Comparison of ENCODE assay signal across 8 cellular contexts in the genomic region with DNA sequence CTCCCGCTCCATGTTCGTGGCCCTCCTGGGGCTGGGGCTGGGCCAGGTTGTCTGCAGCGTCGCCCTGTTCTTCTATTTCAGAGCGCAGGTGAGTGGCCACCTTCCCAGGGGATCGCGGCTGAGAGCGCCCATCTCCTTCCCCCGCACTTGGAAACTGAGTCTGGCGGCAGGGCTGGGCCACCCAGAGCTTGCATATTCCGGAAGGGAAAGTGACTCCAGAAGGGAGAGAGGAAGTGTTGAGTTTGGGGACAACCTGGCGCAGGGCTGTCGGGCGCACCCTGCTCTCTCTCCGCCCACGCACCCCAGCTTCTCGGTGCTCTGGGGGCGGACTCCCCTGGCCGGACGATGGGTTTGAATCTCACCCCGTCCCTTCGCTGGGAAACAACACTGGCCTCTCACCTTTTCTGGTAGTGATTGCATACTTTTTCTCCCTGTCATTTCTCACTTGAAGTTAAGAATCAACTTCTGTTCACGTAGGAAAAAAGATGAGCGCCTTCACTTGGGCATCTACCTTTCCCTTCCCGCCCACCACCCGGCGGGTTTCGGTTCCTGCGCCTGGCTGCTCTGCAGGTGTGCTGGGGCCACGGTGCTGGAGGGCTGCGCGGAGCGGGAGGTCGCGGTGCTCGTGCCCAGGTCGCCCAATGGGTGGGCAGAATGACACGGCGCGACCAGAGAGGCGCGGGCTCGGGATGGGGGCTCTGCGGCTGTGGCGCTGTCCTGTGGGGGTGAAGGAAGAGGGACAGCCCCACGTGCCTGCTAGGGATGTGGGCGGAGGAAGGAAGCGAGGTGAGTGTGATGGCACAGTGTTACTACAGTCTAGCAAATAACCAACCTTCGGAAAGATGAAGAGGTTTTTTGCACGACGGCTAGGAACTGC. TPM values are rescaled to one million over a fixed set of nuclear protein-coding genes. Genes with fewer than 3 reads are reported as not detected.
DNase-seq lines count a peak whose midpoint lies in the region; ATAC-seq and TF ChIP-seq lines count a peak whose summit lies in the region.

No MANE protein-coding gene starts in this region.

- in situ Hi-C loops in IMR-90 (cut with MboI; ENCODE audit: low sequenced_read_pairs): loop anchor here (25.0 kb wide), 1 partner anchor 1213 kb away; a partner anchor contains a TSS

- no TSS peak for BruUV-seq in IMR-90 (replicated peaks; lab: Mats Ljungman, UMichigan)

- no peak for TF ChIP-seq CTCF in CD4-positive, alpha-beta T cell (IDR thresholded peaks at IDR 0.05)
- no peak for TF ChIP-seq CTCF in IMR-90 (conservative IDR thresholded peaks at IDR 0.05; ENCODE audit: low read depth, low read length)
- no peak for TF ChIP-seq CTCF in liver (IDR thresholded peaks at IDR 0.05; ENCODE audit: low read depth, low read length, missing input control)

- H4K20me1 ChIP-seq in IMR-90 (ENCODE audit: insufficient read depth, low read length): no peaks in the 10 kb centered on the region

- TF ChIP-seq RAD21 in IMR-90 (IDR thresholded peaks at IDR 0.05; ENCODE audit: low read length) (no peak), liver (IDR thresholded peaks at IDR 0.05) (no peak)

- no peaks in the 10 kb centered on the region for H3K79me1 ChIP-seq in IMR-90 (ENCODE audit: low read depth in 1 of 2, low read length in 2 of 2)

- H2BK15ac ChIP-seq in IMR-90 (ENCODE audit: low read depth, low read length): no peak overlapping the region

- CTCF ChIA-PET in CD4-positive, alpha-beta T cell (lab: Charles Lee): no interaction called here
- CTCF ChIA-PET in IMR-90 (lab: Yijun Ruan, JAX): no interaction called here
- CTCF ChIA-PET in activated naive CD4-positive, alpha-beta T cell treated with anti-CD3 and anti-CD28 coated beads, Interleukin-2, amount 10 ng/mL, durations not matched to agents 7 days and 5 days (lab: Charles Lee): no interaction called here

- H3K9ac ChIP-seq in IMR-90 (ENCODE audit: low read depth, low read length) (no peak overlapping the region), liver (ENCODE audit: low read depth in 1 of 2, low read length in 2 of 2) (peak overlapping the region in 1 of 2 donors; percentile 42)

- ATAC-seq in CD4-positive, alpha-beta T cell (ENCODE audit: poor library complexity): peak; percentile 67
- ATAC-seq in GM19463 (IDR thresholded peaks at IDR 0.05; ENCODE audit: unreplicated experiment) (peak; percentile 59), IMR-90 (ENCODE audit: low read depth) (no peak)

- H3K36me3 ChIP-seq in IMR-90 (ENCODE audit: control insufficient read depth, insufficient read depth, low read length): no peaks in the 10 kb centered on the region
- no peaks in the 10 kb centered on the region for H3K36me3 ChIP-seq in liver (ENCODE audit: control insufficient read depth in 4 of 4, insufficient read depth in 3 of 4, low read depth in 1 of 4, low read length in 3 of 4)
- H3K36me3 ChIP-seq in SJCRH30: no peaks in the 10 kb centered on the region

- no peak overlapping the region for H2AK9ac ChIP-seq in IMR-90 (replicated peaks; ENCODE audit: low read depth, low read length, poor library complexity)

- H2BK20ac ChIP-seq in IMR-90 (ENCODE audit: low read depth, low read length): no peak overlapping the region

- no peak overlapping the region for H3K4me2 ChIP-seq in IMR-90 (ENCODE audit: low read depth, low read length)

- H3K4me1 Mint-ChIP-seq in CD4-positive, alpha-beta T cell (ENCODE audit: low read depth): peaks cover 33% of the 10 kb centered on the region
- H3K4me1 Mint-ChIP-seq in activated naive CD4-positive, alpha-beta T cell treated with anti-CD3 and anti-CD28 coated beads, Interleukin-2, amount 10 ng/mL, durations not matched to agents 7 days and 5 days: peaks cover 17% of the 10 kb centered on the region

- H3K4me1 ChIP-seq in IMR-90 (ENCODE audit: control insufficient read depth, insufficient read depth, low read length) (no peaks in the 10 kb centered on the region), liver (ENCODE audit: control insufficient read depth in 4 of 4, insufficient read depth in 4 of 4, low read length in 3 of 4) (peaks cover 2 to 11% (median 6%) of the 10 kb centered on the region in 4 donors), SJCRH30 (no peaks in the 10 kb centered on the region)

- peaks cover 5% of the 10 kb centered on the region for H3K9me3 Mint-ChIP-seq in CD4-positive, alpha-beta T cell
- peaks cover 2% of the 10 kb centered on the region for H3K9me3 Mint-ChIP-seq in activated naive CD4-positive, alpha-beta T cell treated with anti-CD3 and anti-CD28 coated beads, Interleukin-2, amount 10 ng/mL, durations not matched to agents 7 days and 5 days

- H2AFZ ChIP-seq in IMR-90 (replicated peaks; ENCODE audit: low read length, poor library complexity): peak overlapping the region; percentile 35

- dilution Hi-C loops in IMR-90 (cut with HindIII; ENCODE audit: low sequenced_read_pairs, unreplicated experiment): no loop called here

- no peak overlapping the region for H2BK120ac ChIP-seq in IMR-90 (ENCODE audit: low read depth, low read length)

- TF ChIP-seq POLR2A in IMR-90 (IDR thresholded peaks at IDR 0.05; ENCODE audit: low read depth, low read length): no peak

- no peaks in the 10 kb centered on the region for H3K27me3 ChIP-seq in CD4-positive, alpha-beta T cell (ENCODE audit: control insufficient read depth, insufficient read depth, low read length)
- peaks cover 46% of the 10 kb centered on the region for H3K27me3 ChIP-seq in IMR-90 (ENCODE audit: control insufficient read depth, insufficient read depth, low read length)
- H3K27me3 ChIP-seq in liver (ENCODE audit: control insufficient read depth in 4 of 4, insufficient read depth in 4 of 4, low read length in 3 of 4): no peaks in the 10 kb centered on the region
- no peaks in the 10 kb centered on the region for H3K27me3 ChIP-seq in SJCRH30

- intact Hi-C loops in CD4-positive, alpha-beta T cell (cut with DNase I, micrococcal nuclease): no loop called here
- intact Hi-C loops in IMR-90 (cut with micrococcal nuclease): no loop called here

- peak in 6 of 10 experiments; percentile 6 to 45 (median 16) for DNase-seq in CD4-positive, alpha-beta T cell
- DNase-seq in IMR-90 (no peak), SJCRH30 (no peak), SW 1271 (lab: John Stamatoyannopoulos, UW) (no peak)
- peak; percentile 50 for DNase-seq in activated naive CD4-positive, alpha-beta T cell treated with anti-CD3 and anti-CD28 coated beads, Interleukin-2, amount 10 ng/mL, durations not matched to agents 7 days and 5 days
- DNase-seq in stimulated activated CD8-positive, alpha-beta memory T cell treated with anti-CD3 and anti-CD28 coated beads, Interleukin-4, amount 100 ng/mL, for 24 hours (ENCODE audit: low read depth): peak; percentile 48

- H3K23ac ChIP-seq in IMR-90 (ENCODE audit: low read depth, low read length): no peak overlapping the region

- POLR2A ChIA-PET in CD4-positive, alpha-beta T cell (lab: Charles Lee): no interaction called here
- POLR2A ChIA-PET in IMR-90 (lab: Charles Lee; ENCODE audit: unreplicated experiment): no interaction called here

- no peak overlapping the region for H3K14ac ChIP-seq in IMR-90 (replicated peaks; ENCODE audit: low read depth, low read length)

- H3K27ac Mint-ChIP-seq in CD4-positive, alpha-beta T cell: no peak overlapping the region
- no peak overlapping the region for H3K27ac Mint-ChIP-seq in activated naive CD4-positive, alpha-beta T cell treated with anti-CD3 and anti-CD28 coated beads, Interleukin-2, amount 10 ng/mL, durations not matched to agents 7 days and 5 days

- H3K4me3 Mint-ChIP-seq in CD4-positive, alpha-beta T cell: peak overlapping the region; percentile 89
- H3K4me3 Mint-ChIP-seq in activated naive CD4-positive, alpha-beta T cell treated with anti-CD3 and anti-CD28 coated beads, Interleukin-2, amount 10 ng/mL, durations not matched to agents 7 days and 5 days: peak overlapping the region; percentile 69

- H3K18ac ChIP-seq in IMR-90 (ENCODE audit: low read depth, low read length): no peak overlapping the region

- H3K36me3 Mint-ChIP-seq in CD4-positive, alpha-beta T cell (ENCODE audit: low read depth): no peaks in the 10 kb centered on the region
- H3K36me3 Mint-ChIP-seq in activated naive CD4-positive, alpha-beta T cell treated with anti-CD3 and anti-CD28 coated beads, Interleukin-2, amount 10 ng/mL, durations not matched to agents 7 days and 5 days: no peaks in the 10 kb centered on the region

- H4K91ac ChIP-seq in IMR-90 (ENCODE audit: insufficient read depth, low read depth, low read length): no peak overlapping the region

- H2AK5ac ChIP-seq in IMR-90 (ENCODE audit: low read depth, low read length): no peak overlapping the region

- no peaks in the 10 kb centered on the region for H3K9me1 ChIP-seq in IMR-90 (ENCODE audit: insufficient read depth, low read length)

- WGBS in IMR-90 (ENCODE audit: extremely low coverage in 2 of 2, insufficient read length in 1 of 2), 2 experiments: 8% methylated on average over 8 of the region's 51 CpGs; no CpG with 5 or more reads in 1 of the 2 experiments
- WGBS in liver: 2% methylated on average over 51 of the region's 51 CpGs

- no peak overlapping the region for H3K27ac ChIP-seq in CD4-positive, alpha-beta T cell (ENCODE audit: low read depth, low read length)
- H3K27ac ChIP-seq in IMR-90 (ENCODE audit: insufficient read depth, low read length): no peak overlapping the region
- H3K27ac ChIP-seq in liver (ENCODE audit: low read depth in 1 of 2, low read length in 2 of 2): no peak overlapping the region
- no peak overlapping the region for H3K27ac ChIP-seq in SJCRH30

- H4K5ac ChIP-seq in IMR-90 (ENCODE audit: low read depth, low read length): no peak overlapping the region

- no peak overlapping the region for H3K4ac ChIP-seq in IMR-90 (ENCODE audit: low read depth, low read length)

- no peaks in the 10 kb centered on the region for H3K9me3 ChIP-seq in CD4-positive, alpha-beta T cell (ENCODE audit: control insufficient read depth, low read length)
- H3K9me3 ChIP-seq in IMR-90 (ENCODE audit: control insufficient read depth, insufficient read depth, low read length) (peaks cover 6% of the 10 kb centered on the region), liver (ENCODE audit: control insufficient read depth in 4 of 4, low read length in 3 of 4) (peaks cover 0 to 5% (median 0%) of the 10 kb centered on the region in 4 donors), SJCRH30 (replicated peaks) (no peaks in the 10 kb centered on the region)

- H3K27me3 Mint-ChIP-seq in CD4-positive, alpha-beta T cell: peaks cover 6% of the 10 kb centered on the region
- H3K27me3 Mint-ChIP-seq in activated naive CD4-positive, alpha-beta T cell treated with anti-CD3 and anti-CD28 coated beads, Interleukin-2, amount 10 ng/mL, durations not matched to agents 7 days and 5 days: peaks cover 53% of the 10 kb centered on the region

- no peak overlapping the region for H3K56ac ChIP-seq in IMR-90 (ENCODE audit: extremely low read depth, insufficient read depth, low read length)

- no peak overlapping the region for H4K8ac ChIP-seq in IMR-90 (ENCODE audit: low read depth in 2 of 2, low read length in 2 of 2)

- no peak overlapping the region for H2BK5ac ChIP-seq in IMR-90 (ENCODE audit: low read depth, low read length, poor library complexity, severe bottlenecking)

- H3K4me3 ChIP-seq in IMR-90 (ENCODE audit: insufficient read depth, low read depth, low read length) (no peak overlapping the region), liver (ENCODE audit: low read depth in 1 of 3, low read length in 3 of 3) (peak overlapping the region; percentile 64 to 84 (median 80)), SJCRH30 (no peak overlapping the region)

RNA-seq across cellular contexts. Expression of a gene that starts 0.7 kb away (rescaled TPM):
- total RNA-seq in CD4-positive, alpha-beta T cell: under 1 TPM; 0.38 to 0.45 TPM
- not detected in 2 replicates for total RNA-seq in IMR-90 (2012; rRNA removed)
- polyA plus RNA-seq in IMR-90 (2012; rRNA removed): not detected in 2 replicates
- not detected in 2 replicates for polyA plus RNA-seq in IMR-90 (2012; cell fraction: cytosol; rRNA removed)
- polyA plus RNA-seq in IMR-90 (2012; cell fraction: nucleus; rRNA removed; ENCODE audit: low replicate concordance): not detected in 2 replicates
- total RNA-seq in liver: 1 to 10 TPM in 1 of 2 donors, under 1 TPM in 1; 0.25 to 1.3 TPM
- under 1 TPM; 0.25 TPM for polyA plus RNA-seq in liver
- total RNA-seq in SJCRH30 (2014; rRNA removed; shearing (Covaris generic)): not detected in 2 replicates

Comparison
In these comparisons a context has a peak if more than half of its experiments do, and no peak if none do; other contexts are left out.
1. DNase-seq: peak in CD4-positive, alpha-beta T cell (6 of 10), activated naive CD4-positive, alpha-beta T cell treated with anti-CD3 and anti-CD28 coated beads, Interleukin-2, amount 10 ng/mL, durations not matched to agents 7 days and 5 days (single experiment) and stimulated activated CD8-positive, alpha-beta memory T cell treated with anti-CD3 and anti-CD28 coated beads, Interleukin-4, amount 100 ng/mL, for 24 hours (single experiment); none in IMR-90 (single experiment), SJCRH30 (0 of 2) and SW 1271 (0 of 2).
2. H3K4me3 ChIP-seq: peak in liver (3 of 3); none in IMR-90 (single experiment) and SJCRH30 (single experiment).